ENCODE assay signal across 2 cellular contexts in the genomic region with DNA sequence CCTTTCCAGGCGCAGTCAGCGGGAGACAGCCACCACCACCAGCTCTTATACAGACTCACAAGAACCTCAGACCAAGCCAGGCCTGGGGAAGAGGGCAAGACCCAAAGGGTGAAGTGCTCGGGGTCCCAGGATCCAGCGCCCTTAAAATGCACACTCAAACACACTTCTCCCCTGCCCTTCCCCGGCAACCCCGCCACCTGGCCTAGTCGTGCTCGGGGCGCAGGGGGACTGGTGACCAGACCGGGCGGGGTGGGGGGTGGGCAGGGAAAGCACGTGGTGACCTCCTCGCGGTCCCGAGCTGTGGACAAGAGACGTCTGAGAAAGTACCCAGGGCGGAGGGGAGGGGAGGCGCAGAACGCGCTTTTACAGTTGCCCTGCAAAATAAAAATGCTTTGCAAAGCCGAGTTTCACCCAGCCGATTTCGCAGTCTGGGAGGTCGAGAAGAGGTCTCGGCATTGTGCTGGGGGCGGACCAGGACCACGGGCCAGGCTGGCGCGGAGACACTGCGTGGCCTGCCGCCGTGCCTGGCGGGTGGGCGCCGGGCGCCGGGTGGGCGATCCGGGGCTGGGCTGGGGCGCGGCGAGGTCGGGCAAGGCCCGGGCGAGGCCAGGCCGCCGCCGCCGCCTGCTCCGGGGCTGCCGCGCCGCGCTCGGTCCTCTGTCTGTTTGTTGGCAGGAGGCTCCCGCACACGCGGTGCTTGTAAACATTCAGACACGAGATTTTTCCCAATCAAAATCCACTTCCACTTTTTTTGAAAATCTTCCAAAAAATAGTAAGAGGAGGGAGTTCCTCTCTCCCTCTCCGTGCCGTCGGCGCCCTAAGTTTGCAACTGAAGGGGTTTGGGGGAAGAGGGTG.
TF ChIP-seq lines count a peak whose summit lies in the region.

No MANE protein-coding gene starts in this region.

TF ChIP-seq in SK-N-SH, 30 proteins besides CTCF, POLR2A, EP300 and RAD21 (continued from another document):
- TF ChIP-seq GABPA (IDR thresholded peaks at IDR 0.05; ENCODE audit: low read depth): no peak
- TF ChIP-seq, protein P1, sequence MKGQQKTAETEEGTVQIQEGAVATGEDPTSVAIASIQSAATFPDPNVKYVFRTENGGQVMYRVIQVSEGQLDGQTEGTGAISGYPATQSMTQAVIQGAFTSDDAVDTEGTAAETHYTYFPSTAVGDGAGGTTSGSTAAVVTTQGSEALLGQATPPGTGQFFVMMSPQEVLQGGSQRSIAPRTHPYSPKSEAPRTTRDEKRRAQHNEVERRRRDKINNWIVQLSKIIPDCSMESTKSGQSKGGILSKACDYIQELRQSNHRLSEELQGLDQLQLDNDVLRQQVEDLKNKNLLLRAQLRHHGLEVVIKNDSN (IDR thresholded peaks at IDR 0.05; ENCODE audit: borderline replicate concordance, low read depth): no peak
TF ChIP-seq in SK-N-SH: peak in this region for 2.

TF ChIP-seq in SK-N-SH treated with all-trans-retinoic acid at 6 μM for 48 hours, 23 proteins besides CTCF, POLR2A, EP300 and RAD21 (continued from another document):
- TF ChIP-seq PATZ1 (CRISPR knock-in tag; IDR thresholded peaks at IDR 0.05; ENCODE audit: borderline replicate concordance) (no peak), ZNF565 (CRISPR knock-in tag; conservative IDR thresholded peaks at IDR 0.05; ENCODE audit: low read depth) (no peak), ISL1 (CRISPR knock-in tag; IDR thresholded peaks at IDR 0.05) (no peak), ESRRG (CRISPR knock-in tag; IDR thresholded peaks at IDR 0.05) (no peak)
- TF ChIP-seq, protein P2, sequence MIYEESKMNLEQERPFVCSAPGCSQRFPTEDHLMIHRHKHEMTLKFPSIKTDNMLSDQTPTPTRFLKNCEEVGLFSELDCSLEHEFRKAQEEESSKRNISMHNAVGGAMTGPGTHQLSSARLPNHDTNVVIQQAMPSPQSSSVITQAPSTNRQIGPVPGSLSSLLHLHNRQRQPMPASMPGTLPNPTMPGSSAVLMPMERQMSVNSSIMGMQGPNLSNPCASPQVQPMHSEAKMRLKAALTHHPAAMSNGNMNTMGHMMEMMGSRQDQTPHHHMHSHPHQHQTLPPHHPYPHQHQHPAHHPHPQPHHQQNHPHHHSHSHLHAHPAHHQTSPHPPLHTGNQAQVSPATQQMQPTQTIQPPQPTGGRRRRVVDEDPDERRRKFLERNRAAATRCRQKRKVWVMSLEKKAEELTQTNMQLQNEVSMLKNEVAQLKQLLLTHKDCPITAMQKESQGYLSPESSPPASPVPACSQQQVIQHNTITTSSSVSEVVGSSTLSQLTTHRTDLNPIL (CRISPR knock-in tag; IDR thresholded peaks at IDR 0.05; ENCODE audit: low read depth): no peak
